Comparison of ENCODE assay signal across 8 cellular contexts in genomic region chr5:41843456-41844112, GRCh38. TPM values are rescaled to one million over a fixed set of nuclear protein-coding genes. Genes with fewer than 3 reads are reported as not detected.
A peak's percentile ranks its signal among the peaks of the same experiment; 100 is the strongest.
DNase-seq lines count a peak whose midpoint lies in the region; ATAC-seq, FAIRE-seq and TF ChIP-seq lines count a peak whose summit lies in the region.

No MANE protein-coding gene starts in this region.

- in situ Hi-C loops in ACHN (cut with HindIII; ENCODE audit: low pct_ligation_motif_present, low pct_unique_long_range_greater_than_20kb, low sequenced_read_pairs) = no loop called here

- H3K36me3 Mint-ChIP-seq in neural crest cell (ENCODE audit: low read depth) = peaks cover 5% of the 10 kb centered on the region

- H3K9me3 ChIP-seq in SK-N-MC (ENCODE audit: low read depth, low read length) = no peaks in the 10 kb centered on the region

- TF ChIP-seq POLR2A in GM12891 (IDR thresholded peaks at IDR 0.05; ENCODE audit: low read depth, low read length) = no peak

- no peak overlapping the region for H3K4me3 Mint-ChIP-seq in neural crest cell

- H3K27ac ChIP-seq in SK-N-MC = peak overlapping the region; percentile 68

- H3K4me1 Mint-ChIP-seq in neural crest cell = no peaks in the 10 kb centered on the region

- H3K27me3 Mint-ChIP-seq in neural crest cell (ENCODE audit: low read depth) = no peaks in the 10 kb centered on the region

- no peak overlapping the region for H3K9ac ChIP-seq in SK-N-MC (ENCODE audit: insufficient read length)

- DNase-seq in ACHN (peak; percentile 63), GM12891 (ENCODE audit: insufficient read length, low spot score) (no peak), NCI-H1092 treated with DMSO at 0.1 percent for 48 hours (lab: John Stamatoyannopoulos, UW) (peak; percentile 4), SK-N-MC (ENCODE audit: low read depth, low spot score) (peak; percentile 77), fibroblast of gingiva (ENCODE audit: low read depth) (peak; percentile 60), neural crest cell (ENCODE audit: low read depth, low spot score) (no peak)
- no peak for DNase-seq in stimulated activated CD4-positive, alpha-beta T cell treated with anti-CD3 and anti-CD28 coated beads, Interleukin-2, amount 100 ng/mL, for 48 hours

- no peaks in the 10 kb centered on the region for H3K9me3 Mint-ChIP-seq in neural crest cell

- FAIRE-seq in GM12891 (lab: Jason Lieb, UNC) = peak; percentile 89

- H3K27ac Mint-ChIP-seq in neural crest cell (ENCODE audit: unreplicated experiment) = no peak overlapping the region

- H3K4me3 ChIP-seq in SK-N-MC = no peak overlapping the region

- H3K36me3 ChIP-seq in SK-N-MC (ENCODE audit: insufficient read depth, low read length) = peaks cover 23% of the 10 kb centered on the region

- TF ChIP-seq CTCF in neural crest cell (conservative IDR thresholded peaks at IDR 0.05) = peak; percentile 88

- ATAC-seq in HG02763 (IDR thresholded peaks at IDR 0.05; ENCODE audit: unreplicated experiment) = peak; percentile 59

TF ChIP-seq in GM12891, 5 proteins besides CTCF, POLR2A, EP300 and RAD21:
- TF ChIP-seq POU2F2 (IDR thresholded peaks at IDR 0.05; ENCODE audit: low read depth, low read length) (no peak), SPI1 (IDR thresholded peaks at IDR 0.05; ENCODE audit: low read depth, low read length) (no peak), POLR2AphosphoS5 (IDR thresholded peaks at IDR 0.05; ENCODE audit: low read depth, low read length) (no peak), TAF1 (IDR thresholded peaks at IDR 0.05; ENCODE audit: low read depth, low read length) (no peak), PAX5 (IDR thresholded peaks at IDR 0.05; ENCODE audit: insufficient read depth, low read length, severe bottlenecking) (no peak)

RNA-seq across cellular contexts. Expression of gene OXCT1, which starts 26.6 kb away (rescaled TPM):
- polyA plus RNA-seq in GM12891 (2012; ENCODE audit: low read depth, missing spikeins) = 37.4 TPM
- 30.2 and 33.0 TPM in 2 replicates for total RNA-seq in neural crest cell

Comparison
In these comparisons a context has a peak if more than half of its experiments do, and no peak if none do; other contexts are left out.
1. DNase-seq: peak in ACHN (single experiment), NCI-H1092 treated with DMSO at 0.1 percent for 48 hours (single experiment), SK-N-MC (single experiment) and fibroblast of gingiva (single experiment); none in GM12891 (single experiment), neural crest cell (single experiment) and stimulated activated CD4-positive, alpha-beta T cell treated with anti-CD3 and anti-CD28 coated beads, Interleukin-2, amount 100 ng/mL, for 48 hours (0 of 2).